ENCODE assay signal across 13 cellular contexts in the genomic region with DNA sequence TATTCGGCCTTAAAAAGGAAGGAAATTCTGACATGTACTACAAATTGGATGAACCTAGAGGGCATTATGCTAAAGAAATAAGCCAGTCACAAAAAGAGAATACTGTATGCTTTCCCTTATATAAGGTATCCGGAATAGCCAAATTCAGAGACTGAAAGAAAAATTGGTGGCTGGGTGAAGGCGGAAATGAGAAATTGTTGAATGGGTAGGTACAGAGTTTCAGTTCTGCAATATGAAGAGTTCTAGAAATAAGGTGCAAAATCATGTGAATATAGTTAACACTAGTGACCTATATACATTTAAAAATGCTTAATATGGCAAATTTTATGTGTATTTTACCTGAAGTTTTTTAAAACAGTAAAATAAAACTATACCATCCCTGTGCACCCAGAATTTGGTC. TPM values are rescaled to one million over a fixed set of nuclear protein-coding genes. Genes with fewer than 3 reads are reported as not detected.
DNase-seq lines count a peak whose midpoint lies in the region; ATAC-seq and TF ChIP-seq lines count a peak whose summit lies in the region.
"Had no signal": no experiment of that assay in that cellular context is flagged by ENCODE, and none has a peak within 500 bp of the region (broad histone marks: within the 10 kb centered on the region; RNA-seq: fewer than 3 reads in every experiment).

No MANE protein-coding gene starts in this region.

- ATAC-seq in GM19372 (IDR thresholded peaks at IDR 0.05; ENCODE audit: low read depth, unreplicated experiment) (peak; percentile 90), HG02840 (IDR thresholded peaks at IDR 0.05; ENCODE audit: low FRiP score, unreplicated experiment) (peak; percentile 87), HG03558 (IDR thresholded peaks at IDR 0.05; ENCODE audit: extremely low read depth, unreplicated experiment) (peak; percentile 87), natural killer cell (no peak)
- ATAC-seq: body of pancreas, esophagus mucosa, T-helper 17 cell had no signal

- intact Hi-C loops in natural killer cell (cut with micrococcal nuclease): loop anchor here (5.0 kb wide), 2 partner anchors 557 to 792 kb away; no protein-coding TSS in a partner anchor

- H3K27me3 Mint-ChIP-seq in natural killer cell (ENCODE audit: low read depth in 2 of 2): no peaks in the 10 kb centered on the region
- no peaks in the 10 kb centered on the region for H3K27me3 Mint-ChIP-seq in activated naive CD4-positive, alpha-beta T cell treated with anti-CD3 and anti-CD28 coated beads, Interleukin-2, amount 10 ng/mL, durations not matched to agents 7 days and 5 days
- H3K27me3 Mint-ChIP-seq: T-helper 17 cell had no signal

- DNase-seq in GM06990 (ENCODE audit: extremely low read depth, insufficient read length) (peak; percentile 24), natural killer cell (no peak), medulla oblongata (ENCODE audit: extremely low spot score) (no peak), AG08396 (ENCODE audit: low spot score) (no peak)
- no peak for DNase-seq in activated naive CD4-positive, alpha-beta T cell treated with anti-CD3 and anti-CD28 coated beads, Interleukin-2, amount 10 ng/mL, durations not matched to agents 7 days and 5 days
- DNase-seq: body of pancreas, occipital lobe, T-helper 17 cell, trophoblast cell had no signal

- no peaks in the 10 kb centered on the region for H3K9me3 Mint-ChIP-seq in natural killer cell
- H3K9me3 Mint-ChIP-seq in activated naive CD4-positive, alpha-beta T cell treated with anti-CD3 and anti-CD28 coated beads, Interleukin-2, amount 10 ng/mL, durations not matched to agents 7 days and 5 days: no peaks in the 10 kb centered on the region

- H3K27ac Mint-ChIP-seq in natural killer cell: no peak overlapping the region
- H3K27ac Mint-ChIP-seq in activated naive CD4-positive, alpha-beta T cell treated with anti-CD3 and anti-CD28 coated beads, Interleukin-2, amount 10 ng/mL, durations not matched to agents 7 days and 5 days: no peak overlapping the region
- H3K27ac Mint-ChIP-seq: T-helper 17 cell had no signal

- H3K36me3 Mint-ChIP-seq in natural killer cell: no peaks in the 10 kb centered on the region
- no peaks in the 10 kb centered on the region for H3K36me3 Mint-ChIP-seq in activated naive CD4-positive, alpha-beta T cell treated with anti-CD3 and anti-CD28 coated beads, Interleukin-2, amount 10 ng/mL, durations not matched to agents 7 days and 5 days

- no peaks in the 10 kb centered on the region for H3K27me3 ChIP-seq in GM06990 (replicated peaks; ENCODE audit: control insufficient read depth, insufficient read depth, low read length)
- H3K27me3 ChIP-seq: body of pancreas had no signal

- CTCF ChIA-PET in activated naive CD4-positive, alpha-beta T cell treated with anti-CD3 and anti-CD28 coated beads, Interleukin-2, amount 10 ng/mL, durations not matched to agents 7 days and 5 days (lab: Charles Lee): no interaction called here

- no peak overlapping the region for H3K4me3 Mint-ChIP-seq in natural killer cell
- no peak overlapping the region for H3K4me3 Mint-ChIP-seq in activated naive CD4-positive, alpha-beta T cell treated with anti-CD3 and anti-CD28 coated beads, Interleukin-2, amount 10 ng/mL, durations not matched to agents 7 days and 5 days
- H3K4me3 Mint-ChIP-seq: T-helper 17 cell had no signal

- H3K4me3 ChIP-seq in GM06990 (replicated peaks; ENCODE audit: low read depth, low read length): no peak overlapping the region
- H3K4me3 ChIP-seq: body of pancreas had no signal

- H3K4me1 Mint-ChIP-seq in natural killer cell: no peaks in the 10 kb centered on the region
- H3K4me1 Mint-ChIP-seq in activated naive CD4-positive, alpha-beta T cell treated with anti-CD3 and anti-CD28 coated beads, Interleukin-2, amount 10 ng/mL, durations not matched to agents 7 days and 5 days: no peaks in the 10 kb centered on the region

- TF ChIP-seq CTCF in GM06990 (IDR thresholded peaks at IDR 0.05; ENCODE audit: insufficient read depth, low read length, poor library complexity, severe bottlenecking) (no peak), natural killer cell (IDR thresholded peaks at IDR 0.05) (no peak)

- no peaks in the 10 kb centered on the region for H3K36me3 ChIP-seq in GM06990 (ENCODE audit: control insufficient read depth, insufficient read depth, low read length)

RNA-seq across cellular contexts. Expression of a gene that starts 51.7 kb away (rescaled TPM):
- total RNA-seq in natural killer cell: 10 to 100 TPM; 20.4 to 24.4 (median 23.3) TPM

Comparison
In these comparisons a context has a peak if more than half of its experiments do, and no peak if none do; other contexts are left out.
1. ATAC-seq: peak in GM19372 (single experiment), HG02840 (single experiment) and HG03558 (single experiment); none in natural killer cell (0 of 3).